In genomic region chr16:87213536-87213935, GRCh38 we compare ENCODE assay signal across 22 cellular contexts.
A peak's percentile ranks its signal among the peaks of the same experiment; 100 is the strongest.
DNase-seq lines count a peak whose midpoint lies in the region; ATAC-seq, FAIRE-seq and TF ChIP-seq lines count a peak whose summit lies in the region.
"Had no signal": no experiment of that assay in that cellular context is flagged by ENCODE, and none has a peak within 500 bp of the region (broad histone marks: within the 10 kb centered on the region; RNA-seq: fewer than 3 reads in every experiment).

No MANE protein-coding gene starts in this region.

- H3K4me3 Mint-ChIP-seq in activated CD8-positive, alpha-beta T cell treated with anti-CD3 and anti-CD28 coated beads for 36 hours = no peak overlapping the region
- H3K4me3 Mint-ChIP-seq: B cell; CD4-positive, alpha-beta T cell; CD8-positive, alpha-beta T cell had no signal

- intact Hi-C loops in activated CD8-positive, alpha-beta T cell treated with anti-CD3 and anti-CD28 coated beads for 36 hours (cut with micrococcal nuclease) = no loop called here

- H3K4me1 Mint-ChIP-seq in activated CD8-positive, alpha-beta T cell treated with anti-CD3 and anti-CD28 coated beads for 36 hours (ENCODE audit: low read depth) = no peaks in the 10 kb centered on the region
- H3K4me1 Mint-ChIP-seq: B cell had no signal

- no peaks in the 10 kb centered on the region for H3K36me3 Mint-ChIP-seq in activated CD8-positive, alpha-beta T cell treated with anti-CD3 and anti-CD28 coated beads for 36 hours (ENCODE audit: low read depth)
- H3K36me3 Mint-ChIP-seq: CD8-positive, alpha-beta T cell had no signal

- CTCF ChIA-PET in HEK293 (lab: Yijun Ruan, JAX) = interaction anchor here (0.6 to 2.2 kb wide), 2 partner anchors 8 to 10 kb away, joined by 4 to 7 read pairs; no protein-coding TSS in a partner anchor
- CTCF ChIA-PET in activated CD8-positive, alpha-beta T cell treated with anti-CD3 and anti-CD28 coated beads for 36 hours (lab: Charles Lee) = no interaction called here

- POLR2A ChIA-PET in HEK293 (lab: Yijun Ruan, JAX) = no interaction called here
- POLR2A ChIA-PET in activated CD8-positive, alpha-beta T cell treated with anti-CD3 and anti-CD28 coated beads for 36 hours (lab: Charles Lee) = no interaction called here

- H3K27ac ChIP-seq in HEK293 (ENCODE audit: extremely low read depth, low read depth, low read length) = no peak overlapping the region
- peak overlapping the region; percentile 80 for H3K27ac ChIP-seq in SJSA1
- H3K27ac ChIP-seq: A549; BLaER1 treated with 17β-estradiol and CSF1 and Interleukin-3, amounts not matched to agents 10 nM and 100 nM; C4-2B had no signal

- FAIRE-seq in HTR-8/SVneo (lab: Jason Lieb, UNC) = peak; percentile 94
- peak; percentile 63 for FAIRE-seq in urothelium cell line (lab: Jason Lieb, UNC)
- FAIRE-seq: A549, D721Med, G401.6, GM12891, GM19239 had no signal

- TF ChIP-seq CTCF in HEK293 (tag by site-specific recombination; IDR thresholded peaks at IDR 0.05) = no peak
- TF ChIP-seq CTCF in activated CD8-positive, alpha-beta T cell treated with anti-CD3 and anti-CD28 coated beads for 36 hours (IDR thresholded peaks at IDR 0.05) = no peak

- H3K9me3 ChIP-seq in HEK293 (ENCODE audit: control insufficient read depth, insufficient read depth, low read depth, low read length) = no peaks in the 10 kb centered on the region
- no peaks in the 10 kb centered on the region for H3K9me3 ChIP-seq in SJSA1 (replicated peaks)
- H3K9me3 ChIP-seq: A549, Caco-2 had no signal

- H3K27me3 Mint-ChIP-seq in activated CD8-positive, alpha-beta T cell treated with anti-CD3 and anti-CD28 coated beads for 36 hours = no peaks in the 10 kb centered on the region
- H3K27me3 Mint-ChIP-seq: B cell; CD4-positive, alpha-beta T cell had no signal

- H3K4me1 ChIP-seq in HEK293 (ENCODE audit: control insufficient read depth, insufficient read depth, low read length) (no peaks in the 10 kb centered on the region), SJSA1 (replicated peaks) (peaks cover 72% of the 10 kb centered on the region)

- no peak overlapping the region for H3K27ac Mint-ChIP-seq in activated CD8-positive, alpha-beta T cell treated with anti-CD3 and anti-CD28 coated beads for 36 hours
- H3K27ac Mint-ChIP-seq: B cell; CD4-positive, alpha-beta T cell; CD8-positive, alpha-beta T cell had no signal

- H3K4me3 ChIP-seq in HEK293 (ENCODE audit: low read depth, low read length) (no peak overlapping the region), SJSA1 (no peak overlapping the region)
- H3K4me3 ChIP-seq: A549; BLaER1 treated with 17β-estradiol and CSF1 and Interleukin-3, amounts not matched to agents 10 nM and 100 nM had no signal

- no peaks in the 10 kb centered on the region; a peak in 1 of 3 replicates for H3K36me3 ChIP-seq in HEK293 (ENCODE audit: control insufficient read depth in 2 of 2, insufficient read depth in 1 of 2, low read length in 2 of 2)
- H3K36me3 ChIP-seq in SJSA1 = peaks cover 7% of the 10 kb centered on the region
- H3K36me3 ChIP-seq: BLaER1 treated with 17β-estradiol and CSF1 and Interleukin-3, amounts not matched to agents 10 nM and 100 nM had no signal

- H3K9me3 Mint-ChIP-seq in activated CD8-positive, alpha-beta T cell treated with anti-CD3 and anti-CD28 coated beads for 36 hours = no peaks in the 10 kb centered on the region
- H3K9me3 Mint-ChIP-seq: CD4-positive, alpha-beta T cell; CD8-positive, alpha-beta T cell had no signal

- no peak for ATAC-seq in activated CD8-positive, alpha-beta T cell treated with anti-CD3 and anti-CD28 coated beads for 36 hours
- ATAC-seq: A549; CD8-positive, alpha-beta T cell had no signal

- no peaks in the 10 kb centered on the region for H3K27me3 ChIP-seq in SJSA1 (replicated peaks)
- H3K27me3 ChIP-seq: BLaER1 treated with 17β-estradiol and CSF1 and Interleukin-3, amounts not matched to agents 10 nM and 100 nM had no signal

- DNase-seq in HTR-8/SVneo (ENCODE audit: insufficient read length, low spot score) (no peak), SJSA1 (ENCODE audit: low read depth in 1 of 2, low spot score in 2 of 2) (no peak), urothelium cell line (ENCODE audit: low spot score) (no peak), epidermal melanocyte (ENCODE audit: insufficient read length, low spot score) (no peak), 8988T (no peak)
- DNase-seq in activated CD8-positive, alpha-beta T cell treated with anti-CD3 and anti-CD28 coated beads for 36 hours = no peak
- DNase-seq: AML-193; Caco-2; Calu3; CD4-positive, alpha-beta T cell; CD8-positive, alpha-beta T cell; DMS79 treated with DMSO at 0.1 percent for 48 hours; GF-D8 had no signal

TF ChIP-seq in HEK293, 187 proteins besides CTCF, POLR2A, EP300 and RAD21:
- no peak for TF ChIP-seq ZXDB (tag by site-specific recombination; IDR thresholded peaks at IDR 0.05)
- TF ChIP-seq ZNF513 (tag by site-specific recombination; IDR thresholded peaks at IDR 0.05) = peak; percentile 65
- TF ChIP-seq ZBTB11 (tag by site-specific recombination; conservative IDR thresholded peaks at IDR 0.05; ENCODE audit: low read depth) = no peak
